In genomic region chr16:10829365-10830098, GRCh38 we compare ENCODE assay signal across 12 cellular contexts. TPM values are rescaled to one million over a fixed set of nuclear protein-coding genes. Genes with fewer than 3 reads are reported as not detected.
DNase-seq lines count a peak whose midpoint lies in the region; FAIRE-seq and TF ChIP-seq lines count a peak whose summit lies in the region.
"Not testable (repeated sequence)": the region's sequence is repeated elsewhere in the genome, so short reads cannot be mapped to it uniquely, and the experiment has no call there.
"Had no signal": no experiment of that assay in that cellular context is flagged by ENCODE, and none has a peak within 500 bp of the region (broad histone marks: within the 10 kb centered on the region; RNA-seq: fewer than 3 reads in every experiment).

No MANE protein-coding gene starts in this region.

- DNase-seq in chondrocyte (ENCODE audit: low spot score); fibroblast of lung (ENCODE audit: low read depth in 2 of 2); neural crest cell (ENCODE audit: low read depth, low spot score); thyroid gland: not testable (repeated sequence)
- peak; percentile 54 for DNase-seq in small intestine

- not testable (repeated sequence) for H3K27me3 ChIP-seq in BLaER1; fibroblast of lung (ENCODE audit: control insufficient read depth, insufficient read depth, low read length); liver (ENCODE audit: control insufficient read depth in 4 of 4, insufficient read depth in 4 of 4, low read length in 3 of 4); small intestine (ENCODE audit: control insufficient read depth in 2 of 2, insufficient read depth in 2 of 2, low read length in 2 of 2); thyroid gland

- H3K4me1 Mint-ChIP-seq in chondrocyte (ENCODE audit: low read depth) = peaks cover 25% of the 10 kb centered on the region
- H3K4me1 Mint-ChIP-seq in neural crest cell = not testable (repeated sequence)

- H3K79me2 ChIP-seq in fibroblast of lung (ENCODE audit: control insufficient read depth, insufficient read depth, low read length) = not testable (repeated sequence)

- H3K27ac ChIP-seq in BLaER1 (peak overlapping the region; percentile 83), VCaP (peak overlapping the region; percentile 70), fibroblast of lung (ENCODE audit: insufficient read depth, low read length) (peak overlapping the region; percentile 48), liver (ENCODE audit: low read depth in 1 of 2, low read length in 2 of 2) (peak overlapping the region; percentile 84 to 98), small intestine (ENCODE audit: low read depth in 1 of 2, low read length in 1 of 2) (peak overlapping the region; percentile 89 to 90), thyroid gland (peak overlapping the region; percentile 82 to 99 (median 95))

- not testable (repeated sequence) for H4K20me1 ChIP-seq in BLaER1; fibroblast of lung (ENCODE audit: control insufficient read depth, extremely low read depth, insufficient read depth, low read length)

- peak overlapping the region; percentile 88 for H3K27ac Mint-ChIP-seq in chondrocyte (ENCODE audit: unreplicated experiment)
- H3K27ac Mint-ChIP-seq in neural crest cell (ENCODE audit: unreplicated experiment) = peak overlapping the region; percentile 44

- H3K27me3 Mint-ChIP-seq in chondrocyte (ENCODE audit: low read depth) = peaks cover 11% of the 10 kb centered on the region
- not testable (repeated sequence) for H3K27me3 Mint-ChIP-seq in neural crest cell (ENCODE audit: low read depth)

- not testable (repeated sequence) for FAIRE-seq in small intestine (lab: Jason Lieb, UNC)

- H3K4me3 ChIP-seq in BLaER1; fibroblast of lung (replicated peaks in 1 of 4; ENCODE audit: control extremely low read depth in 1 of 4, insufficient read depth in 1 of 4, low read depth in 3 of 4, low read length in 4 of 4); liver (ENCODE audit: low read depth in 1 of 3, low read length in 3 of 3); small intestine (ENCODE audit: low read depth in 1 of 2, low read length in 2 of 2); thyroid gland (replicated peaks in 1 of 3): not testable (repeated sequence)

- H3K4me1 ChIP-seq in BLaER1 (peaks cover 39% of the 10 kb centered on the region), fibroblast of lung (ENCODE audit: control insufficient read depth, extremely low read depth, insufficient read depth, low read length) (peaks cover 18% of the 10 kb centered on the region), liver (ENCODE audit: control insufficient read depth in 4 of 4, insufficient read depth in 4 of 4, low read length in 3 of 4) (peaks cover 12 to 34% (median 22%) of the 10 kb centered on the region in 4 donors), thyroid gland (peaks cover 40 to 50% of the 10 kb centered on the region in 2 donors)
- H3K4me1 ChIP-seq in small intestine (ENCODE audit: control insufficient read depth in 2 of 2, insufficient read depth in 1 of 2, low read depth in 1 of 2, low read length in 1 of 2) = not testable (repeated sequence)

- not testable (repeated sequence) for H2AFZ ChIP-seq in fibroblast of lung (ENCODE audit: low read length)

- not testable (repeated sequence) for TF ChIP-seq RAD21 in liver (IDR thresholded peaks at IDR 0.05)

- 52% methylated on average over 18 of the region's 18 CpGs for WGBS in liver
- 26 to 44% (median 31%) methylated on average over 16 to 18 of the region's 18 CpGs for WGBS in small intestine, 3 donors
- 55 to 58% methylated on average over 18 of the region's 18 CpGs for WGBS in thyroid gland, 2 donors

- not testable (repeated sequence) for H3K36me3 Mint-ChIP-seq in chondrocyte (ENCODE audit: low read depth); neural crest cell (ENCODE audit: low read depth)

- intact Hi-C loops in thyroid gland (cut with DNase I) = loop anchor here (10.0 kb wide), 1 partner anchor 85 kb away; the partner anchor contains the start of gene NUBP1

- H3K9me3 ChIP-seq in BLaER1; fibroblast of lung (ENCODE audit: control insufficient read depth, insufficient read depth, low read depth, low read length); liver (ENCODE audit: control insufficient read depth in 4 of 4, low read length in 3 of 4); small intestine (ENCODE audit: control insufficient read depth, low read depth); thyroid gland: not testable (repeated sequence)

- H3K9ac ChIP-seq in BLaER1 = peak overlapping the region; percentile 68; the same call in 1 of the 2 replicates
- H3K9ac ChIP-seq in fibroblast of lung (ENCODE audit: insufficient read depth, low read length); liver (ENCODE audit: low read depth in 1 of 2, low read length in 2 of 2): not testable (repeated sequence)

- TF ChIP-seq POLR2A in thyroid gland (IDR thresholded peaks at IDR 0.05) = not testable (repeated sequence)

- not testable (repeated sequence) for H3K4me3 Mint-ChIP-seq in chondrocyte (ENCODE audit: unreplicated experiment); neural crest cell

- not testable (repeated sequence) for H3K36me3 ChIP-seq in BLaER1; fibroblast of lung (ENCODE audit: control insufficient read depth, insufficient read depth, low read length); liver (ENCODE audit: control insufficient read depth in 4 of 4, insufficient read depth in 3 of 4, low read depth in 1 of 4, low read length in 3 of 4); small intestine (ENCODE audit: control insufficient read depth in 2 of 2, insufficient read depth in 2 of 2, low read length in 2 of 2); thyroid gland

- H3K4me2 ChIP-seq in BLaER1 (peak overlapping the region; percentile 78), fibroblast of lung (ENCODE audit: extremely low read depth, insufficient read depth, low read length) (peak overlapping the region; percentile 34)

- not testable (repeated sequence) for TF ChIP-seq CTCF in VCaP (conservative IDR thresholded peaks at IDR 0.05); chondrocyte (IDR thresholded peaks at IDR 0.05); fibroblast of lung (conservative IDR thresholded peaks at IDR 0.05 in 1 of 2, IDR thresholded peaks at IDR 0.05 in 1 of 2; ENCODE audit: low read depth in 1 of 2, low read length in 2 of 2); liver (IDR thresholded peaks at IDR 0.05; ENCODE audit: low read depth, low read length, missing input control); neural crest cell (conservative IDR thresholded peaks at IDR 0.05); thyroid gland (IDR thresholded peaks at IDR 0.05)

- H3K9me3 Mint-ChIP-seq in chondrocyte (ENCODE audit: low read depth); neural crest cell: not testable (repeated sequence)

TF ChIP-seq in liver, 16 proteins besides CTCF, POLR2A, EP300 and RAD21:
- TF ChIP-seq NR2F2 (IDR thresholded peaks at IDR 0.05) = peak; percentile 5
- peak in 1 of 2 donors; percentile 1 for TF ChIP-seq GABPA (IDR thresholded peaks at IDR 0.05 in 1 of 2, conservative IDR thresholded peaks at IDR 0.05 in 1 of 2)
TF ChIP-seq in liver: peak in this region for 2; not testable (repeated sequence) for 14.

RNA-seq across cellular contexts. Expression of gene TVP23A, which starts 10.9 kb away (rescaled TPM):
- total RNA-seq in chondrocyte (0.07 TPM in 1 of 3 replicates, not detected in the others), fibroblast of lung (under 0.01 and 0.26 TPM in 2 replicates), liver (under 1 TPM in 1 of 2 donors, not detected in 1; 0.09 TPM), neural crest cell (6.9 and 7.7 TPM in 2 replicates), thyroid gland (under 1 TPM in 2 of 4 donors, not detected in 2; 0.13 to 0.45 TPM)
- polyA plus RNA-seq in fibroblast of lung (not detected in 2 replicates), liver (under 1 TPM; 0.09 to 0.32 TPM), small intestine (under 1 TPM in 1 of 3 donors, not detected in 2; 0.73 TPM)
- polyA plus RNA-seq in fibroblast of lung (2012) = 0.05 and 0.06 TPM in 2 replicates
- polyA minus RNA-seq in fibroblast of lung (ENCODE audit: low replicate concordance) = not detected in 2 replicates
- total RNA-seq: activated T-helper 1 cell treated with anti-CD3 and anti-CD28 coated beads, Interleukin-12 subunit alpha, Interleukin-12 subunit beta, Interleukin-2, Interleukin-4 antibody, amounts not matched to agents 30 ng/mL and 10 ng/mL and 1 ng/mL, durations not matched to agents 14 hours and 24 hours and 36 hours; HepG2 had no signal
- polyA plus RNA-seq: BJ, HepG2 had no signal

RNA-seq across cellular contexts. Expression of gene CIITA, which starts 47.5 kb away (rescaled TPM):
- total RNA-seq in chondrocyte = not detected in 3 replicates
- total RNA-seq in fibroblast of lung = 0.51 and 0.66 TPM in 2 replicates
- 0.27 and 0.40 TPM in 2 replicates for polyA plus RNA-seq in fibroblast of lung
- polyA plus RNA-seq in fibroblast of lung (2012) = 0.39 and 0.57 TPM in 2 replicates
- polyA minus RNA-seq in fibroblast of lung (ENCODE audit: low replicate concordance) = 0.59 and 0.98 TPM in 2 replicates
- 1 to 10 TPM; 2.8 to 4.2 TPM for total RNA-seq in liver
- 1 to 10 TPM; 1.6 to 1.7 TPM for polyA plus RNA-seq in liver
- total RNA-seq in neural crest cell = not detected in 2 replicates
- 10 to 100 TPM in 2 of 3 donors, 1 to 10 TPM in 1; 9.2 to 11.7 (median 11.6) TPM for polyA plus RNA-seq in small intestine
- total RNA-seq in thyroid gland = 10 to 100 TPM in 2 of 4 donors, 1 to 10 TPM in 2; 1.8 to 14.3 (median 10.0) TPM
- total RNA-seq: progenitor cell of endocrine pancreas had no signal
- polyA plus RNA-seq: BJ had no signal
